In the genomic region with DNA sequence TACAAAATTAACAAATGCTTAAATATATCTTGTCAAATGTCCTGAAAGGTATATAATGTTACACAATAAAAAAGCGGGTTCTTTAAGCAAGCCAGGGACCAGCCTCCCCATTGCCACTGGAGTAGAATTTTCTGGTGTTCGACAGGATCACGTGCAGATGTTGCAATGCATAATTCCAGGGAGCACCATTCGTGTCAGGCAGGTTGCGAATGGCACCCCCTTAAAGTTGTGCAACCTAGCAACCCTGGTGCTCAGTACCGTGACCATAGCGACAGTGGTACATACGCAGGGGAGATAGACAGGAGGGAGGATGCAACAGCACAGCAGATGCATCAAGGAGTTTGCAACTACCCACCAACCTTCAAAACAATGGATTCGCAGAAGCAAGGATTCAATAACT, we compare ENCODE assay signal across 21 cellular contexts.
"Had no signal": no experiment of that assay in that cellular context is flagged by ENCODE, and none has a peak within 500 bp of the region (broad histone marks: within the 10 kb centered on the region; RNA-seq: fewer than 3 reads in every experiment).

No MANE protein-coding gene starts in this region.

- H3K4me3 ChIP-seq: SJSA1, SK-N-MC had no signal

- FAIRE-seq: RCC 7860 had no signal

- H3K27ac ChIP-seq: KMS-11, SJSA1, SK-N-MC had no signal

- H3K9me3 ChIP-seq: SJSA1 had no signal

- H3K9ac ChIP-seq: KMS-11 had no signal

- DNase-seq: Kasumi-1, MM.1S, NCI-H1092 treated with DMSO at 0.1 percent for 48 hours, NCI-H1436 treated with DMSO at 0.1 percent for 48 hours, NCI-H1694, NCI-H187 treated with DMSO at 0.1 percent for 48 hours, NCI-H2029 treated with DMSO at 0.1 percent for 48 hours, NCI-H2171, NCI-H226, NCI-H446, NCI-H510A, NCI-H524 treated with DMSO at 0.1 percent for 48 hours, NCI-H69, NCI-H774, Right ventricle myocardium superior, RPMI8226, SIG-M5 had no signal

- H3K27me3 ChIP-seq: SJSA1 had no signal

- H3K4me2 ChIP-seq: KMS-11 had no signal
